Comparison of ENCODE assay signal across 1 cellular context in genomic region chr17:55324296-55324978, GRCh38.
TF ChIP-seq lines count a peak whose summit lies in the region.

No MANE protein-coding gene starts in this region.

TF ChIP-seq in HepG2, 621 proteins besides CTCF, POLR2A, EP300 and RAD21 (continued from another document and continues in another):
- TF ChIP-seq, protein P1, sequence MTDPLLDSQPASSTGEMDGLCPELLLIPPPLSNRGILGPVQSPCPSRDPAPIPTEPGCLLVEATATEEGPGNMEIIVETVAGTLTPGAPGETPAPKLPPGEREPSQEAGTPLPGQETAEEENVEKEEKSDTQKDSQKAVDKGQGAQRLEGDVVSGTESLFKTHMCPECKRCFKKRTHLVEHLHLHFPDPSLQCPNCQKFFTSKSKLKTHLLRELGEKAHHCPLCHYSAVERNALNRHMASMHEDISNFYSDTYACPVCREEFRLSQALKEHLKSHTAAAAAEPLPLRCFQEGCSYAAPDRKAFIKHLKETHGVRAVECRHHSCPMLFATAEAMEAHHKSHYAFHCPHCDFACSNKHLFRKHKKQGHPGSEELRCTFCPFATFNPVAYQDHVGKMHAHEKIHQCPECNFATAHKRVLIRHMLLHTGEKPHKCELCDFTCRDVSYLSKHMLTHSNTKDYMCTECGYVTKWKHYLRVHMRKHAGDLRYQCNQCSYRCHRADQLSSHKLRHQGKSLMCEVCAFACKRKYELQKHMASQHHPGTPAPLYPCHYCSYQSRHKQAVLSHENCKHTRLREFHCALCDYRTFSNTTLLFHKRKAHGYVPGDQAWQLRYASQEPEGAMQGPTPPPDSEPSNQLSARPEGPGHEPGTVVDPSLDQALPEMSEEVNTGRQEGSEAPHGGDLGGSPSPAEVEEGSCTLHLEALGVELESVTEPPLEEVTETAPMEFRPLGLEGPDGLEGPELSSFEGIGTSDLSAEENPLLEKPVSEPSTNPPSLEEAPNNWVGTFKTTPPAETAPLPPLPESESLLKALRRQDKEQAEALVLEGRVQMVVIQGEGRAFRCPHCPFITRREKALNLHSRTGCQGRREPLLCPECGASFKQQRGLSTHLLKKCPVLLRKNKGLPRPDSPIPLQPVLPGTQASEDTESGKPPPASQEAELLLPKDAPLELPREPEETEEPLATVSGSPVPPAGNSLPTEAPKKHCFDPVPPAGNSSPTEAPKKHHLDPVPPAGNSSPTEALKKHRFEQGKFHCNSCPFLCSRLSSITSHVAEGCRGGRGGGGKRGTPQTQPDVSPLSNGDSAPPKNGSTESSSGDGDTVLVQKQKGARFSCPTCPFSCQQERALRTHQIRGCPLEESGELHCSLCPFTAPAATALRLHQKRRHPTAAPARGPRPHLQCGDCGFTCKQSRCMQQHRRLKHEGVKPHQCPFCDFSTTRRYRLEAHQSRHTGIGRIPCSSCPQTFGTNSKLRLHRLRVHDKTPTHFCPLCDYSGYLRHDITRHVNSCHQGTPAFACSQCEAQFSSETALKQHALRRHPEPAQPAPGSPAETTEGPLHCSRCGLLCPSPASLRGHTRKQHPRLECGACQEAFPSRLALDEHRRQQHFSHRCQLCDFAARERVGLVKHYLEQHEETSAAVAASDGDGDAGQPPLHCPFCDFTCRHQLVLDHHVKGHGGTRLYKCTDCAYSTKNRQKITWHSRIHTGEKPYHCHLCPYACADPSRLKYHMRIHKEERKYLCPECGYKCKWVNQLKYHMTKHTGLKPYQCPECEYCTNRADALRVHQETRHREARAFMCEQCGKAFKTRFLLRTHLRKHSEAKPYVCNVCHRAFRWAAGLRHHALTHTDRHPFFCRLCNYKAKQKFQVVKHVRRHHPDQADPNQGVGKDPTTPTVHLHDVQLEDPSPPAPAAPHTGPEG (CRISPR knock-in tag; IDR thresholded peaks at IDR 0.05) = no peak
- TF ChIP-seq ZNF839 (CRISPR knock-in tag; IDR thresholded peaks at IDR 0.05; ENCODE audit: borderline replicate concordance) (no peak), KMT2B (CRISPR knock-in tag; IDR thresholded peaks at IDR 0.05) (no peak), RBM22 (optimal IDR thresholded peaks at IDR 0.05; ENCODE audit: low read length) (peak; percentile 100), STAG1 (CRISPR knock-in tag; IDR thresholded peaks at IDR 0.05) (peak; percentile 51), ZNF343 (CRISPR knock-in tag; IDR thresholded peaks at IDR 0.05) (no peak), ZC3H4 (CRISPR knock-in tag; IDR thresholded peaks at IDR 0.05; ENCODE audit: borderline replicate concordance) (no peak; the same call in 1 of the 2 replicates), YY1 (IDR thresholded peaks at IDR 0.05; ENCODE audit: insufficient read depth, insufficient replicate concordance, low read depth, low read length) (peak; percentile 31), MYC (CRISPR knock-in tag; IDR thresholded peaks at IDR 0.05; ENCODE audit: borderline replicate concordance) (no peak), ZNF841 (CRISPR knock-in tag; IDR thresholded peaks at IDR 0.05; ENCODE audit: borderline replicate concordance) (no peak), ASH2L (IDR thresholded peaks at IDR 0.05; ENCODE audit: insufficient read length, low read depth, low read length) (no peak), HNF1A (IDR thresholded peaks at IDR 0.05; ENCODE audit: low read depth) (no peak), HNF1A (CRISPR knock-in tag; IDR thresholded peaks at IDR 0.05; ENCODE audit: borderline replicate concordance) (no peak), NFE2 (CRISPR knock-in tag; IDR thresholded peaks at IDR 0.05) (no peak), ZNF607 (CRISPR knock-in tag; IDR thresholded peaks at IDR 0.05; ENCODE audit: borderline replicate concordance) (no peak), NCOR1 (IDR thresholded peaks at IDR 0.05; ENCODE audit: borderline replicate concordance, low read length) (no peak), ZSCAN21 (CRISPR knock-in tag; IDR thresholded peaks at IDR 0.05; ENCODE audit: borderline replicate concordance) (no peak; the same call in 1 of the 2 replicates), ZNF253 (CRISPR knock-in tag; IDR thresholded peaks at IDR 0.05; ENCODE audit: borderline replicate concordance) (no peak), MXD3 (CRISPR knock-in tag; IDR thresholded peaks at IDR 0.05) (no peak), ZNF530 (CRISPR knock-in tag; IDR thresholded peaks at IDR 0.05; ENCODE audit: low read depth) (no peak), TARDBP (CRISPR knock-in tag; IDR thresholded peaks at IDR 0.05) (peak; percentile 94), TFE3 (CRISPR knock-in tag; IDR thresholded peaks at IDR 0.05) (0 out of 2 replicates have a peak, but pooled peaks have one; percentile 7), DNMT1 (CRISPR knock-in tag; IDR thresholded peaks at IDR 0.05) (no peak), SP4 (CRISPR knock-in tag; IDR thresholded peaks at IDR 0.05) (no peak), NKX3-1 (CRISPR knock-in tag; IDR thresholded peaks at IDR 0.05) (no peak)
- TF ChIP-seq, protein P2, sequence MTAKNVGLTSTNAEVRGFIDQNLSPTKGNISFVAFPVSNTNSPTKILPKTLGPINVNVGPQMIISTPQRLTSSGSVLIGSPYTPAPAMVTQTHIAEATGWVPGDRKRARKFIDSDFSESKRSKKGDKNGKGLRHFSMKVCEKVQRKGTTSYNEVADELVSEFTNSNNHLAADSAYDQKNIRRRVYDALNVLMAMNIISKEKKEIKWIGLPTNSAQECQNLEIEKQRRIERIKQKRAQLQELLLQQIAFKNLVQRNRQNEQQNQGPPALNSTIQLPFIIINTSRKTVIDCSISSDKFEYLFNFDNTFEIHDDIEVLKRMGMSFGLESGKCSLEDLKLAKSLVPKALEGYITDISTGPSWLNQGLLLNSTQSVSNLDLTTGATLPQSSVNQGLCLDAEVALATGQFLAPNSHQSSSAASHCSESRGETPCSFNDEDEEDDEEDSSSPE (CRISPR knock-in tag; IDR thresholded peaks at IDR 0.05) = no peak
- TF ChIP-seq, protein P3, sequence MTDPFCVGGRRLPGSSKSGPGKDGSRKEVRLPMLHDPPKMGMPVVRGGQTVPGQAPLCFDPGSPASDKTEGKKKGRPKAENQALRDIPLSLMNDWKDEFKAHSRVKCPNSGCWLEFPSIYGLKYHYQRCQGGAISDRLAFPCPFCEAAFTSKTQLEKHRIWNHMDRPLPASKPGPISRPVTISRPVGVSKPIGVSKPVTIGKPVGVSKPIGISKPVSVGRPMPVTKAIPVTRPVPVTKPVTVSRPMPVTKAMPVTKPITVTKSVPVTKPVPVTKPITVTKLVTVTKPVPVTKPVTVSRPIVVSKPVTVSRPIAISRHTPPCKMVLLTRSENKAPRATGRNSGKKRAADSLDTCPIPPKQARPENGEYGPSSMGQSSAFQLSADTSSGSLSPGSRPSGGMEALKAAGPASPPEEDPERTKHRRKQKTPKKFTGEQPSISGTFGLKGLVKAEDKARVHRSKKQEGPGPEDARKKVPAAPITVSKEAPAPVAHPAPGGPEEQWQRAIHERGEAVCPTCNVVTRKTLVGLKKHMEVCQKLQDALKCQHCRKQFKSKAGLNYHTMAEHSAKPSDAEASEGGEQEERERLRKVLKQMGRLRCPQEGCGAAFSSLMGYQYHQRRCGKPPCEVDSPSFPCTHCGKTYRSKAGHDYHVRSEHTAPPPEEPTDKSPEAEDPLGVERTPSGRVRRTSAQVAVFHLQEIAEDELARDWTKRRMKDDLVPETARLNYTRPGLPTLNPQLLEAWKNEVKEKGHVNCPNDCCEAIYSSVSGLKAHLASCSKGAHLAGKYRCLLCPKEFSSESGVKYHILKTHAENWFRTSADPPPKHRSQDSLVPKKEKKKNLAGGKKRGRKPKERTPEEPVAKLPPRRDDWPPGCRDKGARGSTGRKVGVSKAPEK (CRISPR knock-in tag; IDR thresholded peaks at IDR 0.05; ENCODE audit: borderline replicate concordance) = no peak
- TF ChIP-seq, protein P4, sequence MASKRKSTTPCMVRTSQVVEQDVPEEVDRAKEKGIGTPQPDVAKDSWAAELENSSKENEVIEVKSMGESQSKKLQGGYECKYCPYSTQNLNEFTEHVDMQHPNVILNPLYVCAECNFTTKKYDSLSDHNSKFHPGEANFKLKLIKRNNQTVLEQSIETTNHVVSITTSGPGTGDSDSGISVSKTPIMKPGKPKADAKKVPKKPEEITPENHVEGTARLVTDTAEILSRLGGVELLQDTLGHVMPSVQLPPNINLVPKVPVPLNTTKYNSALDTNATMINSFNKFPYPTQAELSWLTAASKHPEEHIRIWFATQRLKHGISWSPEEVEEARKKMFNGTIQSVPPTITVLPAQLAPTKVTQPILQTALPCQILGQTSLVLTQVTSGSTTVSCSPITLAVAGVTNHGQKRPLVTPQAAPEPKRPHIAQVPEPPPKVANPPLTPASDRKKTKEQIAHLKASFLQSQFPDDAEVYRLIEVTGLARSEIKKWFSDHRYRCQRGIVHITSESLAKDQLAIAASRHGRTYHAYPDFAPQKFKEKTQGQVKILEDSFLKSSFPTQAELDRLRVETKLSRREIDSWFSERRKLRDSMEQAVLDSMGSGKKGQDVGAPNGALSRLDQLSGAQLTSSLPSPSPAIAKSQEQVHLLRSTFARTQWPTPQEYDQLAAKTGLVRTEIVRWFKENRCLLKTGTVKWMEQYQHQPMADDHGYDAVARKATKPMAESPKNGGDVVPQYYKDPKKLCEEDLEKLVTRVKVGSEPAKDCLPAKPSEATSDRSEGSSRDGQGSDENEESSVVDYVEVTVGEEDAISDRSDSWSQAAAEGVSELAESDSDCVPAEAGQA (IDR thresholded peaks at IDR 0.05; ENCODE audit: low read depth) = no peak
- TF ChIP-seq, protein P4 (CRISPR knock-in tag; IDR thresholded peaks at IDR 0.05; ENCODE audit: borderline replicate concordance) = no peak
- TF ChIP-seq, protein P5, sequence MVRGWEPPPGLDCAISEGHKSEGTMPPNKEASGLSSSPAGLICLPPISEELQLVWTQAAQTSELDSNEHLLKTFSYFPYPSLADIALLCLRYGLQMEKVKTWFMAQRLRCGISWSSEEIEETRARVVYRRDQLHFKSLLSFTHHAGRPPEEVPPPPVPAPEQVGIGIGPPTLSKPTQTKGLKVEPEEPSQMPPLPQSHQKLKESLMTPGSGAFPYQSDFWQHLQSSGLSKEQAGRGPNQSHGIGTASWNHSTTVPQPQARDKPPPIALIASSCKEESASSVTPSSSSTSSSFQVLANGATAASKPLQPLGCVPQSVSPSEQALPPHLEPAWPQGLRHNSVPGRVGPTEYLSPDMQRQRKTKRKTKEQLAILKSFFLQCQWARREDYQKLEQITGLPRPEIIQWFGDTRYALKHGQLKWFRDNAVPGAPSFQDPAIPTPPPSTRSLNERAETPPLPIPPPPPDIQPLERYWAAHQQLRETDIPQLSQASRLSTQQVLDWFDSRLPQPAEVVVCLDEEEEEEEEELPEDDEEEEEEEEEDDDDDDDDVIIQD (CRISPR knock-in tag; IDR thresholded peaks at IDR 0.05; ENCODE audit: low read depth) = no peak
